Comparison of ENCODE assay signal across 8 cellular contexts in genomic region chr1:231240883-231241735, GRCh38. TPM values are rescaled to one million over a fixed set of nuclear protein-coding genes. Genes with fewer than 3 reads are reported as not detected.
DNase-seq lines count a peak whose midpoint lies in the region; ATAC-seq and TF ChIP-seq lines count a peak whose summit lies in the region.

TSS of gene GNPAT (plus strand) at chr1:231241212. CDS start at chr1:231241379, 167 bp downstream.

- H3K4me3 ChIP-seq in iPS-11a (ENCODE audit: low read depth, low read length) (peak within 1 kb of the TSS; percentile 84), skeletal muscle cell (ENCODE audit: low read depth, low read length) (peak within 1 kb of the TSS; percentile 88)

- peaks cover 55% of the 10 kb centered on the region for H3K4me1 Mint-ChIP-seq in brain

- peaks cover 18% of the 10 kb centered on the region for H3K27me3 Mint-ChIP-seq in brain

- TF ChIP-seq CTCF in brain (conservative IDR thresholded peaks at IDR 0.05) = no peak

- peak within 1 kb of the TSS; percentile 92 to 98 (median 97) for H3K27ac Mint-ChIP-seq in brain

- H3K36me3 Mint-ChIP-seq in brain = peaks cover 27% of the 10 kb centered on the region

- DNase-seq in NCI-H2081 (lab: John Stamatoyannopoulos, UW) = peak; percentile 84 to 87
- DNase-seq in NCI-H2081 treated with DMSO at 0.1 percent for 48 hours (lab: John Stamatoyannopoulos, UW) = no peak
- peak; percentile 61 for DNase-seq in NCI-H2107 treated with DMSO at 0.1 percent for 48 hours (lab: John Stamatoyannopoulos, UW; ENCODE audit: unreplicated experiment)
- peak; percentile 90 for DNase-seq in UCSD-AML1 (lab: John Stamatoyannopoulos, UW; ENCODE audit: unreplicated experiment)
- peak; percentile 33 for DNase-seq in skeletal muscle cell (ENCODE audit: low read depth)

- H3K9me3 Mint-ChIP-seq in brain = no peaks in the 10 kb centered on the region

- peak within 1 kb of the TSS; percentile 89 to 98 (median 95) for H3K4me3 Mint-ChIP-seq in brain

- peak; percentile 97 for ATAC-seq in HG02981 (IDR thresholded peaks at IDR 0.05; ENCODE audit: unreplicated experiment)

RNA-seq across cellular contexts. Expression of gene GNPAT, which starts in this region (rescaled TPM):
- 47.0 TPM for polyA plus RNA-seq in brain (ENCODE audit: insufficient read depth, low read depth, low replicate concordance)
